19 cellular contexts compared by ENCODE assay signal in genomic region chr6:79810878-79811277, GRCh38.
DNase-seq lines count a peak whose midpoint lies in the region; ATAC-seq, FAIRE-seq and TF ChIP-seq lines count a peak whose summit lies in the region.
"Had no signal": no experiment of that assay in that cellular context is flagged by ENCODE, and none has a peak within 500 bp of the region (broad histone marks: within the 10 kb centered on the region; RNA-seq: fewer than 3 reads in every experiment).

No MANE protein-coding gene starts in this region.

- no peak overlapping the region for H3K14ac ChIP-seq in mesenchymal stem cell (ENCODE audit: low read length in 2 of 2)

- peak; percentile 27 to 70 for DNase-seq in NCI-H524 (lab: John Stamatoyannopoulos, UW)
- DNase-seq in NCI-H524 treated with DMSO at 0.1 percent for 48 hours (lab: John Stamatoyannopoulos, UW): no peak
- DNase-seq in NCI-H2107 treated with DMSO at 0.1 percent for 48 hours (lab: John Stamatoyannopoulos, UW; ENCODE audit: unreplicated experiment): peak; percentile 73
- DNase-seq in retina: peak; percentile 74
- no peak for DNase-seq in H54 (ENCODE audit: insufficient read length, low spot score)
- DNase-seq in mesenchymal stem cell: no peak
- DNase-seq in activated CD8-positive, alpha-beta memory T cell treated with anti-CD3 and anti-CD28 coated beads, Interleukin-2, amount 10 ng/mL, durations not matched to agents 7 days and 5 days: no peak
- DNase-seq: activated gamma-delta T cell treated with Interleukin-2 at 50 U/mL for 16 hours; HFFc6; Kasumi-1; OCI-M1; SIG-M5; stimulated activated CD4-positive, alpha-beta T cell treated with anti-CD3 and anti-CD28 coated beads, Interleukin-15, amount 100 ng/mL, for 24 hours had no signal

- H3K9ac ChIP-seq in mesenchymal stem cell (ENCODE audit: low read length): no peak overlapping the region

- H3K27ac ChIP-seq in mesenchymal stem cell (ENCODE audit: low read length, poor library complexity, severe bottlenecking): no peak overlapping the region

- H3K4me3 Mint-ChIP-seq in activated CD8-positive, alpha-beta memory T cell treated with anti-CD3 and anti-CD28 coated beads, Interleukin-2, amount 10 ng/mL, durations not matched to agents 7 days and 5 days: no peak overlapping the region
- H3K4me3 Mint-ChIP-seq: nephron; stimulated activated naive CD8-positive, alpha-beta T cell treated with anti-CD3 and anti-CD28 coated beads, Interleukin-15, Interleukin-2, amounts not matched to agents 100 ng/mL and 50 ng/mL, for 24 hours had no signal

- no peak overlapping the region for H2AFZ ChIP-seq in mesenchymal stem cell (ENCODE audit: low read depth, low read length)

- 75% methylated on average over 3 of the region's 3 CpGs for WGBS in mesenchymal stem cell

- no peak overlapping the region for H2BK12ac ChIP-seq in mesenchymal stem cell (ENCODE audit: low read length in 2 of 2)

- no peak overlapping the region for H3K4me2 ChIP-seq in mesenchymal stem cell (ENCODE audit: low read length, poor library complexity, severe bottlenecking)

- H3K23ac ChIP-seq in mesenchymal stem cell (ENCODE audit: low read length in 2 of 2): no peak overlapping the region

- peaks cover 2% of the 10 kb centered on the region for H3K9me3 Mint-ChIP-seq in activated CD8-positive, alpha-beta memory T cell treated with anti-CD3 and anti-CD28 coated beads, Interleukin-2, amount 10 ng/mL, durations not matched to agents 7 days and 5 days (ENCODE audit: low read depth)
- H3K9me3 Mint-ChIP-seq: nephron had no signal

- no peak for FAIRE-seq in H54 (lab: Jason Lieb, UNC)
- FAIRE-seq: A204.1, endometrium had no signal

- no peak overlapping the region for H2AK5ac ChIP-seq in mesenchymal stem cell (ENCODE audit: low read length, severe bottlenecking)

- no peak overlapping the region for H3K18ac ChIP-seq in mesenchymal stem cell (ENCODE audit: low read depth in 1 of 2, low read length in 2 of 2)

- H3K27me3 Mint-ChIP-seq in activated CD8-positive, alpha-beta memory T cell treated with anti-CD3 and anti-CD28 coated beads, Interleukin-2, amount 10 ng/mL, durations not matched to agents 7 days and 5 days: peaks cover 13% of the 10 kb centered on the region

- H2BK15ac ChIP-seq in mesenchymal stem cell (ENCODE audit: low read depth, poor library complexity, severe bottlenecking): no peak overlapping the region

- H3K4me3 ChIP-seq in mesenchymal stem cell (ENCODE audit: insufficient read depth in 1 of 2, low read depth in 1 of 2, low read length in 2 of 2): no peak overlapping the region

- no peak overlapping the region for H2BK120ac ChIP-seq in mesenchymal stem cell (ENCODE audit: low read depth, low read length)

- no peak for TF ChIP-seq POLR2A in H54 (IDR thresholded peaks at IDR 0.05; ENCODE audit: low read depth, low read length)

- peaks cover 0 to 3% of the 10 kb centered on the region in 2 experiments for H3K27me3 ChIP-seq in mesenchymal stem cell (ENCODE audit: control insufficient read depth in 1 of 2, insufficient read depth in 1 of 2, low read length in 2 of 2)

- no peaks in the 10 kb centered on the region for H3K36me3 ChIP-seq in mesenchymal stem cell (ENCODE audit: control insufficient read depth in 1 of 2, insufficient read depth in 2 of 2, low read depth in 1 of 2, low read length in 2 of 2)

- H4K91ac ChIP-seq in mesenchymal stem cell (ENCODE audit: low read length): no peak overlapping the region

- H3K27ac Mint-ChIP-seq in activated CD8-positive, alpha-beta memory T cell treated with anti-CD3 and anti-CD28 coated beads, Interleukin-2, amount 10 ng/mL, durations not matched to agents 7 days and 5 days: no peak overlapping the region
- H3K27ac Mint-ChIP-seq: HFFc6; stimulated activated naive CD8-positive, alpha-beta T cell treated with anti-CD3 and anti-CD28 coated beads, Interleukin-15, Interleukin-2, amounts not matched to agents 100 ng/mL and 50 ng/mL, for 24 hours had no signal

- ATAC-seq in SK-N-SH treated with all-trans-retinoic acid at 6 μM for 48 hours: peak; percentile 12; the same call in 1 of the 3 replicates
- ATAC-seq in activated CD8-positive, alpha-beta memory T cell treated with anti-CD3 and anti-CD28 coated beads, Interleukin-2, amount 10 ng/mL, durations not matched to agents 7 days and 5 days: no peak
- ATAC-seq: activated CD4-positive, CD25-positive, alpha-beta regulatory T cell treated with anti-CD3 and anti-CD28 coated beads, Interleukin-2, amount 50 U/mL, for 24 hours had no signal

- no peak overlapping the region for H4K8ac ChIP-seq in mesenchymal stem cell (ENCODE audit: low read length)

- CTCF ChIA-PET in activated CD8-positive, alpha-beta memory T cell treated with anti-CD3 and anti-CD28 coated beads, Interleukin-2, amount 10 ng/mL, durations not matched to agents 7 days and 5 days (lab: Charles Lee): interaction anchor here (1.0 to 1.7 kb wide), 3 partner anchors 32 to 57 kb away, joined by 3 to 8 read pairs (median 8); no protein-coding TSS in a partner anchor

- H3K79me1 ChIP-seq in mesenchymal stem cell (replicated peaks; ENCODE audit: low read length, poor library complexity, severe bottlenecking): no peaks in the 10 kb centered on the region

- no peaks in the 10 kb centered on the region for H3K36me3 Mint-ChIP-seq in activated CD8-positive, alpha-beta memory T cell treated with anti-CD3 and anti-CD28 coated beads, Interleukin-2, amount 10 ng/mL, durations not matched to agents 7 days and 5 days

- no peaks in the 10 kb centered on the region for H3K4me1 ChIP-seq in mesenchymal stem cell (ENCODE audit: control insufficient read depth, insufficient read depth, low read depth, low read length)

- no peaks in the 10 kb centered on the region for H3K4me1 Mint-ChIP-seq in activated CD8-positive, alpha-beta memory T cell treated with anti-CD3 and anti-CD28 coated beads, Interleukin-2, amount 10 ng/mL, durations not matched to agents 7 days and 5 days

- H3K9me3 ChIP-seq in mesenchymal stem cell (ENCODE audit: control insufficient read depth, low read length): no peaks in the 10 kb centered on the region

- no peak overlapping the region for H2BK5ac ChIP-seq in mesenchymal stem cell (ENCODE audit: low read depth, low read length, poor library complexity, severe bottlenecking)

- no peak overlapping the region for H3K4ac ChIP-seq in mesenchymal stem cell (ENCODE audit: low read depth in 1 of 2, low read length in 2 of 2)

TF ChIP-seq in SK-N-SH treated with all-trans-retinoic acid at 6 μM for 48 hours, 23 proteins besides CTCF, POLR2A, EP300 and RAD21 (continues in another document):
- TF ChIP-seq ESRRG (CRISPR knock-in tag; IDR thresholded peaks at IDR 0.05) (no peak), PPARA (CRISPR knock-in tag; IDR thresholded peaks at IDR 0.05; ENCODE audit: borderline replicate concordance) (no peak), ARNTL (CRISPR knock-in tag; IDR thresholded peaks at IDR 0.05; ENCODE audit: borderline replicate concordance, low read depth) (no peak), ZC3H10 (CRISPR knock-in tag; IDR thresholded peaks at IDR 0.05) (no peak), ZNF565 (CRISPR knock-in tag; conservative IDR thresholded peaks at IDR 0.05; ENCODE audit: low read depth) (no peak), ISL1 (CRISPR knock-in tag; IDR thresholded peaks at IDR 0.05) (no peak), POU6F1 (CRISPR knock-in tag; IDR thresholded peaks at IDR 0.05; ENCODE audit: borderline replicate concordance, low read depth) (no peak), PATZ1 (CRISPR knock-in tag; IDR thresholded peaks at IDR 0.05; ENCODE audit: borderline replicate concordance) (no peak)

Comparison
In these comparisons a context has a peak if more than half of its experiments do, and no peak if none do; other contexts are left out.
1. DNase-seq: peak in NCI-H524 (2 of 2), NCI-H2107 treated with DMSO at 0.1 percent for 48 hours (single experiment) and retina (single experiment); none in NCI-H524 treated with DMSO at 0.1 percent for 48 hours (single experiment), H54 (single experiment), mesenchymal stem cell (single experiment) and activated CD8-positive, alpha-beta memory T cell treated with anti-CD3 and anti-CD28 coated beads, Interleukin-2, amount 10 ng/mL, durations not matched to agents 7 days and 5 days (single experiment).